In genomic region chr20:4082406-4083102, GRCh38 we compare ENCODE assay signal across 2 cellular contexts.
A peak's percentile ranks its signal among the peaks of the same experiment; 100 is the strongest.
TF ChIP-seq lines count a peak whose summit lies in the region.

No MANE protein-coding gene starts in this region.

TF ChIP-seq in IMR-90, 13 proteins besides CTCF, POLR2A, EP300 and RAD21:
- TF ChIP-seq ELK1 (IDR thresholded peaks at IDR 0.05; ENCODE audit: borderline replicate concordance, low read depth, low read length) (no peak), CHD1 (IDR thresholded peaks at IDR 0.05; ENCODE audit: low read depth, low read length) (no peak), BHLHE40 (IDR thresholded peaks at IDR 0.05; ENCODE audit: low read depth, low read length) (no peak), FOS (IDR thresholded peaks at IDR 0.05; ENCODE audit: low read depth, low read length) (peak; percentile 68), SMC3 (IDR thresholded peaks at IDR 0.05; ENCODE audit: low read depth, low read length) (no peak), NFE2L2 (IDR thresholded peaks at IDR 0.05; ENCODE audit: low read depth, low read length) (no peak), MXI1 (IDR thresholded peaks at IDR 0.05; ENCODE audit: borderline replicate concordance, low read depth, low read length) (no peak), RCOR1 (IDR thresholded peaks at IDR 0.05; ENCODE audit: insufficient replicate concordance, low read length) (no peak), MAZ (IDR thresholded peaks at IDR 0.05; ENCODE audit: borderline replicate concordance, low read depth, low read length) (peak; percentile 80; the same call in 1 of the 2 replicates), CEBPB (IDR thresholded peaks at IDR 0.05; ENCODE audit: low read depth, low read length) (peak; percentile 81), RFX5 (IDR thresholded peaks at IDR 0.05; ENCODE audit: low read depth, low read length) (no peak), MAFK (IDR thresholded peaks at IDR 0.05; ENCODE audit: low read depth, low read length) (no peak), USF2 (IDR thresholded peaks at IDR 0.05; ENCODE audit: low read depth, low read length) (peak; percentile 52; the same call in 1 of the 2 replicates)
TF ChIP-seq in IMR-90: peak in this region for 4.

TF ChIP-seq in H1, 55 proteins besides CTCF, POLR2A, EP300 and RAD21:
- TF ChIP-seq BCL11A (IDR thresholded peaks at IDR 0.05; ENCODE audit: low read depth in 2 of 2, low read length in 2 of 2) (no peak), CEBPB (IDR thresholded peaks at IDR 0.05; ENCODE audit: low read depth, low read length) (peak; percentile 83), USF2 (IDR thresholded peaks at IDR 0.05; ENCODE audit: low read length) (0 out of 2 replicates have a peak, but pooled peaks have one; percentile 15), POLR2AphosphoS5 (IDR thresholded peaks at IDR 0.05; ENCODE audit: low read depth, low read length) (no peak), TAF1 (IDR thresholded peaks at IDR 0.05; ENCODE audit: low read depth, low read length) (no peak), NRF1 (IDR thresholded peaks at IDR 0.05; ENCODE audit: low read depth, low read length) (no peak), FOSL1 (IDR thresholded peaks at IDR 0.05; ENCODE audit: insufficient read depth, low read depth, low read length) (no peak), HDAC2 (IDR thresholded peaks at IDR 0.05; ENCODE audit: borderline replicate concordance in 1 of 2, low read depth in 2 of 2, low read length in 2 of 2) (no peak), ATF3 (IDR thresholded peaks at IDR 0.05; ENCODE audit: insufficient read depth, low read depth, low read length) (no peak), SIX5 (IDR thresholded peaks at IDR 0.05; ENCODE audit: low read depth, low read length) (no peak), SIN3A (conservative IDR thresholded peaks at IDR 0.05 in 1 of 2, IDR thresholded peaks at IDR 0.05 in 1 of 2; ENCODE audit: low read depth in 1 of 2, low read length in 2 of 2) (0 out of 4 replicates have a peak, but pooled peaks of 1 of the 2 experiments have one; percentile 61), GTF2F1 (IDR thresholded peaks at IDR 0.05; ENCODE audit: borderline replicate concordance, low read depth, low read length) (no peak), CREB1 (IDR thresholded peaks at IDR 0.05) (no peak), RNF2 (IDR thresholded peaks at IDR 0.05; ENCODE audit: borderline replicate concordance, low read depth, low read length, missing control alignments, poor library complexity, severe bottlenecking) (no peak), RXRA (IDR thresholded peaks at IDR 0.05; ENCODE audit: insufficient read depth, low read depth, low read length) (no peak), RBBP5 (IDR thresholded peaks at IDR 0.05; ENCODE audit: borderline replicate concordance, low read depth, low read length) (no peak; the same call in 1 of the 2 replicates)
TF ChIP-seq in H1: peak in this region for 3.
